ENCODE assay signal across 15 cellular contexts in the genomic region with DNA sequence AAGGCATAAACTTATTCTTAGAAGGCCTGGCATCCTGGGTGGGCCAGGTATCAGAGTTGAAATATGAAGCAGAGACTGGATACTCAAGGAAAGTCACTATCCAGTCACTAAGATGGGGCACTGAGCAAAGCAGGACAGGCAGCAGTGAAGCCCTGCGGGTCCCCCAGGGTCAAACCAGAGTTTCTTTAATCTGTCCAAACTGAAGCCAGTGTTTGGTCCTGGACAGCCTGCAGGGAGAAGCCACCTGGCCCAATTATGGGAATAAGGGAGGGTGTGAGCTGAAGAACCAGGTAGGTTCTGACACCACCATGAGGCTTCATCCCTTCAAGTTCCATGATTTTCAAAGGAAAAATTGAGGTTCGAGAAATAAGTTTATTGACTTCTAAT.
A peak's percentile ranks its signal among the peaks of the same experiment; 100 is the strongest.
DNase-seq lines count a peak whose midpoint lies in the region; ATAC-seq and TF ChIP-seq lines count a peak whose summit lies in the region.
"Had no signal": no experiment of that assay in that cellular context is flagged by ENCODE, and none has a peak within 500 bp of the region (broad histone marks: within the 10 kb centered on the region; RNA-seq: fewer than 3 reads in every experiment).

No MANE protein-coding gene starts in this region.

- H3K36me3 Mint-ChIP-seq in neural crest cell (ENCODE audit: low read depth): no peaks in the 10 kb centered on the region

- H3K36me3 ChIP-seq in testis (ENCODE audit: low read depth, missing control alignments): no peaks in the 10 kb centered on the region
- H3K36me3 ChIP-seq: BLaER1, HAP-1 had no signal

- peaks cover 11% of the 10 kb centered on the region for H3K4me1 ChIP-seq in testis
- H3K4me1 ChIP-seq: Caco-2 had no signal

- peak overlapping the region; percentile 64 for H3K27ac ChIP-seq in angular gyrus (ENCODE audit: low read depth, low read length)
- peak overlapping the region in 53 of 59 donors; percentile 2 to 98 (median 78) for H3K27ac ChIP-seq in dorsolateral prefrontal cortex
- peak overlapping the region; percentile 26 to 33 for H3K27ac ChIP-seq in testis
- H3K27ac ChIP-seq: BLaER1 had no signal

- no peaks in the 10 kb centered on the region for H3K9me3 Mint-ChIP-seq in neural crest cell
- H3K9me3 Mint-ChIP-seq: CD8-positive, alpha-beta memory T cell had no signal

- no peaks in the 10 kb centered on the region for H3K9me3 ChIP-seq in testis
- H3K9me3 ChIP-seq: BLaER1, Caco-2, HAP-1 had no signal

- H3K27ac Mint-ChIP-seq in neural crest cell (ENCODE audit: unreplicated experiment): peak overlapping the region; percentile 31
- H3K27ac Mint-ChIP-seq: CD8-positive, alpha-beta memory T cell had no signal

- no peak overlapping the region for H3K4me3 Mint-ChIP-seq in neural crest cell
- H3K4me3 Mint-ChIP-seq: CD8-positive, alpha-beta memory T cell had no signal

- H3K4me1 Mint-ChIP-seq in neural crest cell: peaks cover 53% of the 10 kb centered on the region
- H3K4me1 Mint-ChIP-seq: CD8-positive, alpha-beta memory T cell had no signal

- no peak for ATAC-seq in GM21717 (IDR thresholded peaks at IDR 0.05; ENCODE audit: unreplicated experiment)

- no peaks in the 10 kb centered on the region for H3K27me3 Mint-ChIP-seq in neural crest cell (ENCODE audit: low read depth)

- no peak for DNase-seq in dorsolateral prefrontal cortex
- DNase-seq in neural crest cell (ENCODE audit: low read depth, low spot score): no peak
- no peak for DNase-seq in testis
- DNase-seq in NCI-H524 treated with DMSO at 0.1 percent for 48 hours (lab: John Stamatoyannopoulos, UW): no peak
- DNase-seq in iPS-NIHi11 (ENCODE audit: low spot score): no peak
- DNase-seq: 8988T; AML-193; Caco-2; CD8-positive, alpha-beta memory T cell; DMS53; GF-D8 had no signal

- H3K27me3 ChIP-seq in dorsolateral prefrontal cortex (no peaks in the 10 kb centered on the region), testis (no peaks in the 10 kb centered on the region)
- H3K27me3 ChIP-seq: BLaER1 had no signal

- intact Hi-C loops in dorsolateral prefrontal cortex (cut with DNase I) (loop anchor here in 1 of 2 donors (2.0 to 10.0 kb wide), 2 partner anchors 212 to 300 kb away; partner anchors contain the start of gene FBXO11), testis (cut with DNase I; ENCODE audit: low total_unique reads) (no loop called here)

- TF ChIP-seq CTCF in dorsolateral prefrontal cortex (IDR thresholded peaks at IDR 0.05 in 54 of 56, conservative IDR thresholded peaks at IDR 0.05 in 2 of 56; ENCODE audit: low read depth in 1 of 56, partially characterized antibody in 56 of 56) (no peak), neural crest cell (conservative IDR thresholded peaks at IDR 0.05) (no peak), testis (IDR thresholded peaks at IDR 0.05) (no peak)

- H3K4me3 ChIP-seq in dorsolateral prefrontal cortex (peak overlapping the region in 5 of 59 donors; percentile 2 to 59 (median 9)), testis (no peak overlapping the region)
- H3K4me3 ChIP-seq: BLaER1, HAP-1 had no signal

- no peak for TF ChIP-seq POLR2A in testis (IDR thresholded peaks at IDR 0.05)

- 80 to 87% methylated on average over 2 of the region's 2 CpGs for WGBS in testis, 2 donors
